In the genomic region with DNA sequence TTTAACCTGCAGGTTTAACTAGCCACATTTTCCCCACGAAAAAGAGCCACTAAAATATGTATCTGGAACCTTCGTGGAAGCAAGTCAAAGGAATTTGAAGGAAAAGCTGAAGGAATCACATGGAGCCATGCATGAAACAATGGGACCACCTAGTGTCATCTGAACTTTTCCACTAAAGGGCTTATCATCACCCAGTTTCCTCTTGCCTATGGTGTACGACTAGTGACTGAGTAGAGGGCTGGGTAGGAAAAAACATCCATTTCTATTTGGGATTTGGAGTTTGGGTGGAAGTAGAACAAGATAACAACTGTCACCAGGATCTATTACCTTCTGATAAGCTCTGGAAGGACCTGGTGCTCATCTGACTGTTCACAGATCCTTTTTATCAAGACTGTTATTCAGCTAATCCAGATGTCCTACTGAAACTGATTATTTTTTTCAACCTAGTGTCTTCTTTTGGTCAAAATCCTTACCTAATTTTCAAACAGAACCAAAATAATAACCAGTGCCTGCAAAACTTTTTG, we compare ENCODE assay signal across 24 cellular contexts.
"Had no signal": no experiment of that assay in that cellular context is flagged by ENCODE, and none has a peak within 500 bp of the region (broad histone marks: within the 10 kb centered on the region; RNA-seq: fewer than 3 reads in every experiment).

No MANE protein-coding gene starts in this region.

- H3K36me3 ChIP-seq: left ventricle myocardium inferior, ovary, right atrium auricular region, stomach, thyroid gland, transverse colon, upper lobe of left lung, vagina had no signal

- DNase-seq: immature natural killer cell; left ventricle myocardium inferior; midbrain; mucosa of descending colon; naive thymus-derived CD4-positive, alpha-beta T cell; ovary; stimulated activated CD4-positive, alpha-beta T cell treated with anti-CD3 and anti-CD28 coated beads, Interleukin-12 subunit alpha, Interleukin-12 subunit beta, amount 100 ng/mL, for 4 hours; stimulated activated CD4-positive, alpha-beta T cell treated with anti-CD3 and anti-CD28 coated beads, Interleukin-15, amount 100 ng/mL, for 24 hours; stimulated activated CD4-positive, alpha-beta T cell treated with anti-CD3 and anti-CD28 coated beads, Interleukin-2, amount 100 ng/mL, for 24 hours; stimulated activated CD4-positive, alpha-beta T cell treated with anti-CD3 and anti-CD28 coated beads, Interleukin-4, amount 100 ng/mL, for 1 hour; stimulated activated naive B cell treated with anti-CD40 and anti-IgM and Interleukin-4, amounts not matched to agents 10 μg/mL and 1 μg/mL and 100 μg/mL, for 72 hours; stimulated activated naive CD8-positive, alpha-beta T cell treated with anti-CD3 and anti-CD28 coated beads, Interleukin-15, Interleukin-2, amounts not matched to agents 100 U/mL and 50 U/mL, for 24 hours; stomach; testis; thyroid gland; transverse colon; upper lobe of left lung had no signal

- H3K4me3 ChIP-seq: left ventricle myocardium inferior, lung, mucosa of descending colon, ovary, right atrium auricular region, skin epidermis, stomach, testis, thyroid gland, transverse colon, upper lobe of left lung, vagina had no signal

- H3K27ac ChIP-seq: left ventricle myocardium inferior, ovary, skin epidermis, stomach, testis, thyroid gland, transverse colon, upper lobe of left lung, vagina had no signal

- FAIRE-seq: islet of Langerhans had no signal

- ATAC-seq: mucosa of descending colon; naive thymus-derived CD4-positive, alpha-beta T cell; natural killer cell treated with Interleukin-12 subunit alpha and Interleukin-12 subunit beta and Interleukin-15 and Interleukin-18, amount 100 ng/mL, for 72 hours; sciatic nerve; stimulated activated naive B cell treated with anti-CD40 and anti-IgM and Interleukin-4, amounts not matched to agents 10 μg/mL and 1 μg/mL and 100 μg/mL, for 72 hours; stimulated activated naive CD8-positive, alpha-beta T cell treated with anti-CD3 and anti-CD28 coated beads, Interleukin-15, Interleukin-2, amounts not matched to agents 100 U/mL and 50 U/mL, for 24 hours had no signal

- H3K27me3 ChIP-seq: ovary, right atrium auricular region, stomach, testis, thyroid gland, transverse colon, upper lobe of left lung, vagina had no signal

- H3K9me3 ChIP-seq: left ventricle myocardium inferior, mucosa of descending colon, ovary, right atrium auricular region, stomach, testis, thyroid gland, transverse colon, upper lobe of left lung, vagina had no signal

- H3K4me1 ChIP-seq: stomach, testis, thyroid gland, transverse colon, vagina had no signal
